Comparison of ENCODE assay signal across 12 cellular contexts in the genomic region with DNA sequence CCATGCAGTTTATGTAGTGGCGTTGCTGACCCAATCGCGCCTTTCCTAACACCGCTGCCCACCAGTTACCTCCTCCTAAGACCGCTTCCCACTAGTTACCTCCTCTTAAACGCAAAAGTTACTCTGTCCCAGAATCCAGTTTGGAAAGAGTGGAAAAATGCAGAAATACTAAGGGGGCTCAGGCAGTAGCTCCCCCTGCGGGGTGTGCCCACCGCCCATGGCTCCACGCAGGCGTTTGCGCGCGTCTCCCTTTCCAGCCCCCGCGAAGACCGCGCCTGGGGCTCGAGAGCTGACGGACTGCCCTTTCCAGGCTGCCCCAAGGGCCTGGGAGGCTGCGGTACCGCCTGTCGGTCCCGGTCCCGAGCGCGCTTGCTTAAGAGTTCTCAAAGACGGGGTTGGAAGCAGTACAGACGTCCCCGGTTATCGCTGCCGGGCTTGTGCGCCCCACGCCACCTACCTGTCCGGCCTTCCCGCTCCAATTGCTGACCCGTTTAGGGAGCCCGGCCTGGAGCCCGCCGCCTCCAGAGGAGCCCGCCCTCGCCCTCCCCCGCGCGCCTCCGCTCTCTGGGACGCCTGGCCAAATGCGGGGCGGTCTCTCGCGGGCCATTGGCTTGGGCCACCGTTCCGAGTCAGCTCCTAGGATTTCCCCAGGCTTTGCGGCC.
DNase-seq lines count a peak whose midpoint lies in the region; ATAC-seq and TF ChIP-seq lines count a peak whose summit lies in the region.
"Had no signal": no experiment of that assay in that cellular context is flagged by ENCODE, and none has a peak within 500 bp of the region (broad histone marks: within the 10 kb centered on the region; RNA-seq: fewer than 3 reads in every experiment).

No MANE protein-coding gene starts in this region.

- no peaks in the 10 kb centered on the region for H3K9me2 ChIP-seq in OCI-LY7 (ENCODE audit: insufficient read depth, low read length)

- CTCF ChIA-PET in activated CD8-positive, alpha-beta memory T cell treated with anti-CD3 and anti-CD28 coated beads, Interleukin-2, amount 10 ng/mL, durations not matched to agents 7 days and 5 days (lab: Charles Lee): no interaction called here
- CTCF ChIA-PET in OCI-LY7 (lab: Charles Lee; ENCODE audit: unreplicated experiment): no interaction called here
- CTCF ChIA-PET in mammary epithelial cell (lab: Charles Lee; ENCODE audit: low non-redundant PET): no interaction called here

- H3K4me3 ChIP-seq in fibroblast of lung (replicated peaks in 1 of 4; ENCODE audit: control extremely low read depth in 1 of 4, insufficient read depth in 1 of 4, low read depth in 3 of 4, low read length in 4 of 4): no peak overlapping the region
- H3K4me3 ChIP-seq in muscle layer of duodenum (ENCODE audit: low read depth in 1 of 2, low read length in 2 of 2): peak overlapping the region; percentile 11 to 78
- no peak overlapping the region for H3K4me3 ChIP-seq in OCI-LY7 (ENCODE audit: low read depth, low read length, poor library complexity, severe bottlenecking)
- no peak overlapping the region for H3K4me3 ChIP-seq in mammary epithelial cell (replicated peaks in 1 of 3; ENCODE audit: insufficient read depth in 1 of 3, low read depth in 2 of 3, low read length in 3 of 3)

- H4K20me1 ChIP-seq in fibroblast of lung (ENCODE audit: control insufficient read depth, extremely low read depth, insufficient read depth, low read length): no peaks in the 10 kb centered on the region
- no peaks in the 10 kb centered on the region for H4K20me1 ChIP-seq in OCI-LY7 (ENCODE audit: insufficient read depth, low read length)
- H4K20me1 ChIP-seq in mammary epithelial cell (ENCODE audit: insufficient read depth, low read length): no peaks in the 10 kb centered on the region

- DNase-seq in activated CD8-positive, alpha-beta memory T cell treated with anti-CD3 and anti-CD28 coated beads, Interleukin-2, amount 10 ng/mL, durations not matched to agents 7 days and 5 days: no peak
- no peak for DNase-seq in activated CD8-positive, alpha-beta memory T cell treated with anti-CD3 and anti-CD28 coated beads, Interleukin-2, amount 50 U/mL, for 4 hours
- DNase-seq in fibroblast of lung (ENCODE audit: low read depth in 2 of 2) (no peak), type B pancreatic cell (ENCODE audit: extremely low spot score, unreplicated experiment) (no peak), OCI-LY7 (ENCODE audit: low spot score) (no peak), putamen (ENCODE audit: low spot score) (no peak), mammary epithelial cell (no peak)
- DNase-seq: activated CD4-positive, alpha-beta T cell treated with anti-CD3 and anti-CD28 coated beads for 1 hour; Calu3; NCI-H2227 treated with DMSO at 0.1 percent for 48 hours; tibial artery had no signal

- peaks cover 85% of the 10 kb centered on the region for H3K27me3 Mint-ChIP-seq in activated CD8-positive, alpha-beta memory T cell treated with anti-CD3 and anti-CD28 coated beads, Interleukin-2, amount 10 ng/mL, durations not matched to agents 7 days and 5 days
- peaks cover 94% of the 10 kb centered on the region for H3K27me3 Mint-ChIP-seq in type B pancreatic cell

- peak overlapping the region; percentile 25 for H3K4me2 ChIP-seq in fibroblast of lung (ENCODE audit: extremely low read depth, insufficient read depth, low read length)
- H3K4me2 ChIP-seq in OCI-LY7 (ENCODE audit: low read length): no peak overlapping the region
- no peak overlapping the region for H3K4me2 ChIP-seq in mammary epithelial cell (ENCODE audit: insufficient read depth, low read depth, low read length)

- no peak for TF ChIP-seq CTCF in fibroblast of lung (conservative IDR thresholded peaks at IDR 0.05 in 1 of 2, IDR thresholded peaks at IDR 0.05 in 1 of 2; ENCODE audit: low read depth in 1 of 2, low read length in 2 of 2)
- no peak for TF ChIP-seq CTCF in type B pancreatic cell (conservative IDR thresholded peaks at IDR 0.05)
- TF ChIP-seq CTCF in OCI-LY7 (conservative IDR thresholded peaks at IDR 0.05; ENCODE audit: low read length): no peak
- TF ChIP-seq CTCF in mammary epithelial cell (conservative IDR thresholded peaks at IDR 0.05 in 1 of 2, IDR thresholded peaks at IDR 0.05 in 1 of 2; ENCODE audit: extremely low read depth in 1 of 2, insufficient read depth in 1 of 2, low read depth in 1 of 2, low read length in 2 of 2): no peak

- H3K79me2 ChIP-seq in fibroblast of lung (ENCODE audit: control insufficient read depth, insufficient read depth, low read length): no peaks in the 10 kb centered on the region
- no peaks in the 10 kb centered on the region for H3K79me2 ChIP-seq in OCI-LY7 (ENCODE audit: insufficient read depth, low read depth, low read length)
- no peaks in the 10 kb centered on the region for H3K79me2 ChIP-seq in mammary epithelial cell (ENCODE audit: insufficient read depth, low read length)

- no peak overlapping the region for H3K27ac ChIP-seq in fibroblast of lung (ENCODE audit: insufficient read depth, low read length)
- no peak overlapping the region for H3K27ac ChIP-seq in muscle layer of duodenum (ENCODE audit: low read length)
- H3K27ac ChIP-seq in OCI-LY7 (ENCODE audit: low read depth, low read length, poor library complexity, severe bottlenecking): no peak overlapping the region
- H3K27ac ChIP-seq in mammary epithelial cell (ENCODE audit: insufficient read depth, low read depth, low read length): no peak overlapping the region
- H3K27ac ChIP-seq: tibial artery had no signal

- in situ Hi-C loops in mammary epithelial cell (cut with MboI; ENCODE audit: low sequenced_read_pairs in 2 of 2): no loop called here

- peak overlapping the region; percentile 24 for H3K27ac Mint-ChIP-seq in activated CD8-positive, alpha-beta memory T cell treated with anti-CD3 and anti-CD28 coated beads, Interleukin-2, amount 10 ng/mL, durations not matched to agents 7 days and 5 days
- no peak overlapping the region for H3K27ac Mint-ChIP-seq in type B pancreatic cell

- peaks cover 20% of the 10 kb centered on the region for H3K27me3 ChIP-seq in fibroblast of lung (ENCODE audit: control insufficient read depth, insufficient read depth, low read length)
- peaks cover 36% of the 10 kb centered on the region for H3K27me3 ChIP-seq in muscle layer of duodenum (ENCODE audit: low read depth, low read length)
- peaks cover 29% of the 10 kb centered on the region for H3K27me3 ChIP-seq in mammary epithelial cell (ENCODE audit: insufficient read depth, low read length)

- H3K9me3 ChIP-seq in fibroblast of lung (ENCODE audit: control insufficient read depth, insufficient read depth, low read depth, low read length) (no peaks in the 10 kb centered on the region), muscle layer of duodenum (ENCODE audit: control insufficient read depth in 1 of 2, low read length in 2 of 2) (no peaks in the 10 kb centered on the region), OCI-LY7 (ENCODE audit: low read length) (no peaks in the 10 kb centered on the region), mammary epithelial cell (replicated peaks; ENCODE audit: insufficient read depth, low read length) (no peaks in the 10 kb centered on the region)
- H3K9me3 ChIP-seq: tibial artery had no signal

- no peaks in the 10 kb centered on the region for H3K4me1 ChIP-seq in fibroblast of lung (ENCODE audit: control insufficient read depth, extremely low read depth, insufficient read depth, low read length)
- H3K4me1 ChIP-seq in muscle layer of duodenum (ENCODE audit: control insufficient read depth in 1 of 2, insufficient read depth in 2 of 2, low read length in 2 of 2): peaks cover 0 to 40% of the 10 kb centered on the region in 2 donors
- H3K4me1 ChIP-seq in OCI-LY7 (ENCODE audit: insufficient read depth, low read length, poor library complexity, severe bottlenecking): no peaks in the 10 kb centered on the region
- peaks cover 6% of the 10 kb centered on the region for H3K4me1 ChIP-seq in mammary epithelial cell (ENCODE audit: insufficient read depth, low read length)

- BruUV-seq in OCI-LY7 (replicated peaks; lab: Mats Ljungman, UMichigan) (no TSS peak), mammary epithelial cell (replicated peaks; lab: Mats Ljungman, UMichigan) (no TSS peak)

- no peaks in the 10 kb centered on the region for H3K36me3 ChIP-seq in fibroblast of lung (ENCODE audit: control insufficient read depth, insufficient read depth, low read length)
- no peaks in the 10 kb centered on the region for H3K36me3 ChIP-seq in muscle layer of duodenum (ENCODE audit: control insufficient read depth in 1 of 2, insufficient read depth in 2 of 2, low read length in 2 of 2)
- H3K36me3 ChIP-seq in OCI-LY7 (ENCODE audit: insufficient read depth, low read length): no peaks in the 10 kb centered on the region
- no peaks in the 10 kb centered on the region for H3K36me3 ChIP-seq in mammary epithelial cell (ENCODE audit: insufficient read depth, low read length)
- H3K36me3 ChIP-seq: tibial artery had no signal

- dilution Hi-C loops in mammary epithelial cell (cut with HindIII; ENCODE audit: low sequenced_read_pairs): no loop called here

- H3K9me3 Mint-ChIP-seq in activated CD8-positive, alpha-beta memory T cell treated with anti-CD3 and anti-CD28 coated beads, Interleukin-2, amount 10 ng/mL, durations not matched to agents 7 days and 5 days (ENCODE audit: low read depth): no peaks in the 10 kb centered on the region
- no peaks in the 10 kb centered on the region for H3K9me3 Mint-ChIP-seq in type B pancreatic cell

- intact Hi-C loops in OCI-LY7 (cut with micrococcal nuclease; ENCODE audit: unreplicated experiment): no loop called here
- intact Hi-C loops in mammary epithelial cell (cut with micrococcal nuclease): loop anchor here (10.0 kb wide), 1 partner anchor 383 kb away; no protein-coding TSS in a partner anchor

- WGBS in mammary epithelial cell (ENCODE audit: low coverage, missing lambda C conversion rate): 34% methylated on average over 7 of the region's 53 CpGs

- POLR2A ChIA-PET in OCI-LY7 (lab: Charles Lee): no interaction called here

- no peaks in the 10 kb centered on the region for H3K4me1 Mint-ChIP-seq in activated CD8-positive, alpha-beta memory T cell treated with anti-CD3 and anti-CD28 coated beads, Interleukin-2, amount 10 ng/mL, durations not matched to agents 7 days and 5 days
- H3K4me1 Mint-ChIP-seq in type B pancreatic cell (ENCODE audit: unreplicated experiment): peaks cover 30% of the 10 kb centered on the region

- ATAC-seq in activated CD8-positive, alpha-beta memory T cell treated with anti-CD3 and anti-CD28 coated beads, Interleukin-2, amount 10 ng/mL, durations not matched to agents 7 days and 5 days: no peak

- H3K9ac ChIP-seq in fibroblast of lung (ENCODE audit: insufficient read depth, low read length) (no peak overlapping the region), mammary epithelial cell (ENCODE audit: insufficient read depth, low read length) (no peak overlapping the region)

- no peak overlapping the region for H3K4me3 Mint-ChIP-seq in activated CD8-positive, alpha-beta memory T cell treated with anti-CD3 and anti-CD28 coated beads, Interleukin-2, amount 10 ng/mL, durations not matched to agents 7 days and 5 days
- peak overlapping the region; percentile 91 for H3K4me3 Mint-ChIP-seq in type B pancreatic cell

- H3K36me3 Mint-ChIP-seq in activated CD8-positive, alpha-beta memory T cell treated with anti-CD3 and anti-CD28 coated beads, Interleukin-2, amount 10 ng/mL, durations not matched to agents 7 days and 5 days: peaks cover 14% of the 10 kb centered on the region
- H3K36me3 Mint-ChIP-seq in type B pancreatic cell: no peaks in the 10 kb centered on the region

- no peak overlapping the region for H2AFZ ChIP-seq in fibroblast of lung (ENCODE audit: low read length)
- H2AFZ ChIP-seq in OCI-LY7 (ENCODE audit: low read length): no peak overlapping the region
- H2AFZ ChIP-seq in mammary epithelial cell (ENCODE audit: low read depth, low read length): no peak overlapping the region

Comparison
In these comparisons a context has a peak if more than half of its experiments do, and no peak if none do; other contexts are left out.
1. H3K4me3 ChIP-seq: peak in muscle layer of duodenum (2 of 2); none in fibroblast of lung (0 of 4), OCI-LY7 (single experiment) and mammary epithelial cell (0 of 3).